8 cellular contexts compared by ENCODE assay signal in the genomic region with DNA sequence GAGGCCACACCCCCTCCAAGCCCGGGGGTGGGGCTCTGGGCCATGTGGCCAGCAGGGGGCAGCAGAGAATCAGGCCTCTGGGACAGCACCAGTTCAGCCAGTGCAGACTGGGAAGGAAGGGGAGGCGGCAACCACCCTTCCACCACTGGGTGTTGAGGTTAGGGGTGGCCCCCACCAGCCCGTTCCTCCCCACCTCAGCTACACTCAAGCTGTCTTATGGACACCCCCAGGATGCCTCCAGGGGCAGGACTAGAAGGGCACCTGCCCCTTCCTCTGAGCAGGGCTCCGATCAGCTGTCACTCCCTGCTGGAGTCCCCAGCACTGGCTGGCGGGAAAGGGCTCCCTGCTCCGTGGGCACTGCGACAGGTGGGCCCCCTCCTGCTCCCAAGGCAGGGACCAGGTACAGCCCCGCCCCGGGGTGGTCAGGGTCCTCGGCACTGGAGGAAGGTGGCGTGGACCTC. TPM values are rescaled to one million over a fixed set of nuclear protein-coding genes. Genes with fewer than 3 reads are reported as not detected.
DNase-seq lines count a peak whose midpoint lies in the region; ATAC-seq and TF ChIP-seq lines count a peak whose summit lies in the region.

No MANE protein-coding gene starts in this region.

- H3K9ac ChIP-seq in trophoblast cell (ENCODE audit: low read length), result no peak overlapping the region

- no peak for TF ChIP-seq POLR2A in gastroesophageal sphincter (IDR thresholded peaks at IDR 0.05)
- TF ChIP-seq POLR2A in upper lobe of left lung (IDR thresholded peaks at IDR 0.05), result no peak

- H3K27me3 ChIP-seq in SJSA1 (replicated peaks), result no peaks in the 10 kb centered on the region
- no peaks in the 10 kb centered on the region for H3K27me3 ChIP-seq in gastroesophageal sphincter
- no peaks in the 10 kb centered on the region for H3K27me3 ChIP-seq in trophoblast cell (ENCODE audit: insufficient read depth, low read length)
- no peaks in the 10 kb centered on the region for H3K27me3 ChIP-seq in upper lobe of left lung

- 0% methylated on average over 1 of the region's 11 CpGs; no CpG with 5 or more reads in 1 of the 2 donors for WGBS in gastroesophageal sphincter (ENCODE audit: low coverage in 1 of 2), 2 donors
- WGBS in trophoblast cell (ENCODE audit: extremely low coverage, insufficient coverage, insufficient read length), result no CpG with 5 or more reads among the region's 11 CpGs
- 60 to 81% methylated on average over 6 to 11 of the region's 11 CpGs for WGBS in upper lobe of left lung, 2 donors

- H3K4me2 ChIP-seq in trophoblast cell (ENCODE audit: low read length), result no peak overlapping the region

- H3K23ac ChIP-seq in trophoblast cell (ENCODE audit: low read length), result no peak overlapping the region

- BruUV-seq in Calu3 (replicated peaks; lab: Mats Ljungman, UMichigan), result no TSS peak

- H3K4me3 ChIP-seq in SJSA1 (no peak overlapping the region), gastroesophageal sphincter (no peak overlapping the region), trophoblast cell (ENCODE audit: low read depth, low read length) (no peak overlapping the region), upper lobe of left lung (no peak overlapping the region)

- TF ChIP-seq CTCF in Calu3 (IDR thresholded peaks at IDR 0.05; ENCODE audit: unreplicated experiment) (peak; percentile 95), gastroesophageal sphincter (IDR thresholded peaks at IDR 0.05) (peak in 3 of 4 experiments; percentile 92 to 98 (median 94)), upper lobe of left lung (IDR thresholded peaks at IDR 0.05) (peak; percentile 95 to 98 (median 97))

- no peak overlapping the region for H3K4me3 Mint-ChIP-seq in Calu3 (ENCODE audit: low read depth, unreplicated experiment)

- no peak overlapping the region for H3K14ac ChIP-seq in trophoblast cell (ENCODE audit: low read length)

- H3K79me1 ChIP-seq in trophoblast cell (ENCODE audit: low read length), result peaks cover 3% of the 10 kb centered on the region

- H3K36me3 ChIP-seq in SJSA1 (peaks cover 81% of the 10 kb centered on the region), gastroesophageal sphincter (peaks cover 0 to 86% of the 10 kb centered on the region in 2 donors), trophoblast cell (ENCODE audit: control insufficient read depth in 1 of 2, insufficient read depth in 2 of 2, low read length in 2 of 2) (peaks cover 56 to 63% of the 10 kb centered on the region in 2 experiments), upper lobe of left lung (peaks cover 7 to 92% (median 55%) of the 10 kb centered on the region in 4 donors)

- TF ChIP-seq EP300 in gastroesophageal sphincter (IDR thresholded peaks at IDR 0.05) (no peak), upper lobe of left lung (IDR thresholded peaks at IDR 0.05) (no peak)

- H3K27ac ChIP-seq in SJSA1 (no peak overlapping the region), gastroesophageal sphincter (peak overlapping the region in 3 of 4 donors; percentile 22 to 31 (median 24)), trophoblast cell (ENCODE audit: low read depth, low read length) (no peak overlapping the region), upper lobe of left lung (peak overlapping the region in 3 of 4 donors; percentile 63 to 72 (median 68))

- ATAC-seq in GM19395 (IDR thresholded peaks at IDR 0.05; ENCODE audit: unreplicated experiment) (peak; percentile 92), HG03460 (IDR thresholded peaks at IDR 0.05; ENCODE audit: unreplicated experiment) (peak; percentile 80), gastroesophageal sphincter (peak; percentile 85), upper lobe of left lung (ENCODE audit: low FRiP score in 2 of 2) (peak; percentile 89 to 92)

- no peak overlapping the region for H4K12ac ChIP-seq in trophoblast cell (ENCODE audit: low read depth, low read length)

- no peaks in the 10 kb centered on the region for H3K9me3 Mint-ChIP-seq in Calu3 (ENCODE audit: low read depth, unreplicated experiment)

- H3K18ac ChIP-seq in trophoblast cell (ENCODE audit: low read length), result no peak overlapping the region

- H2AFZ ChIP-seq in trophoblast cell (ENCODE audit: insufficient read depth, low read length, poor library complexity), result no peak overlapping the region

- no peak overlapping the region for H3K27ac Mint-ChIP-seq in Calu3 (ENCODE audit: unreplicated experiment)

- H3K4ac ChIP-seq in trophoblast cell (ENCODE audit: low read depth, low read length), result no peak overlapping the region

- peaks cover 43% of the 10 kb centered on the region for H3K36me3 Mint-ChIP-seq in Calu3 (ENCODE audit: insufficient read depth, unreplicated experiment)

- DNase-seq in Calu3 (peak; percentile 98), SJSA1 (ENCODE audit: low read depth in 1 of 2, low spot score in 2 of 2) (peak; percentile 84 to 91), activated gamma-delta T cell (lab: John Stamatoyannopoulos, UW) (peak; percentile 58), trophoblast cell (peak; percentile 73 to 93), upper lobe of left lung (peak; percentile 90 to 94)

- CTCF ChIA-PET in Calu3 (lab: Charles Lee), result interaction anchor here (2.4 kb wide), 1 partner anchor 106 kb away, joined by 14 read pairs; no protein-coding TSS in a partner anchor

- peaks cover 10% of the 10 kb centered on the region for H3K4me1 ChIP-seq in SJSA1 (replicated peaks)
- H3K4me1 ChIP-seq in gastroesophageal sphincter, result peaks cover 0 to 11% (median 0%) of the 10 kb centered on the region in 3 donors
- peaks cover 23 to 27% of the 10 kb centered on the region in 2 experiments for H3K4me1 ChIP-seq in trophoblast cell (ENCODE audit: control insufficient read depth in 1 of 2, insufficient read depth in 2 of 2, low read length in 2 of 2)
- H3K4me1 ChIP-seq in upper lobe of left lung, result peaks cover 4 to 11% (median 9%) of the 10 kb centered on the region in 4 donors

- no peak overlapping the region for H2BK12ac ChIP-seq in trophoblast cell (ENCODE audit: low read length)

- no peaks in the 10 kb centered on the region for H3K9me3 ChIP-seq in SJSA1 (replicated peaks)
- H3K9me3 ChIP-seq in gastroesophageal sphincter, result no peaks in the 10 kb centered on the region
- peaks cover under 1% of the 10 kb centered on the region for H3K9me3 ChIP-seq in trophoblast cell (ENCODE audit: insufficient read depth, low read depth, low read length)
- no peaks in the 10 kb centered on the region for H3K9me3 ChIP-seq in upper lobe of left lung

- no peak overlapping the region for H4K8ac ChIP-seq in trophoblast cell (ENCODE audit: low read depth, low read length)

- H2BK5ac ChIP-seq in trophoblast cell (ENCODE audit: low read depth, low read length, poor library complexity), result no peak overlapping the region

- intact Hi-C loops in Calu3 (cut with micrococcal nuclease; ENCODE audit: unreplicated experiment), result loop anchor here (1.0 to 10.0 kb wide), 3 partner anchors 106 to 247 kb away; partner anchors contain the start of genes USB1 and ZNF319

- H2BK120ac ChIP-seq in trophoblast cell (ENCODE audit: insufficient read depth, low read length, poor library complexity), result no peak overlapping the region

- H3K4me1 Mint-ChIP-seq in Calu3 (ENCODE audit: low read depth, unreplicated experiment), result no peaks in the 10 kb centered on the region

- H3K27me3 Mint-ChIP-seq in Calu3 (ENCODE audit: unreplicated experiment), result no peaks in the 10 kb centered on the region

- no peak overlapping the region for H4K91ac ChIP-seq in trophoblast cell (ENCODE audit: low read depth, low read length)

- no peaks in the 10 kb centered on the region for H3K79me2 ChIP-seq in trophoblast cell (ENCODE audit: control insufficient read depth, insufficient read depth, low read length, poor library complexity)

- peak overlapping the region; percentile 6 for H2AK5ac ChIP-seq in trophoblast cell (ENCODE audit: low read length)

RNA-seq across cellular contexts. Expression of gene KATNB1, which starts 21.8 kb away (rescaled TPM):
- total RNA-seq in Calu3 (2022) (26.3 and 28.6 TPM in 2 replicates), gastroesophageal sphincter (10 to 100 TPM in 3 of 4 donors, 1 to 10 TPM in 1; 6.4 to 21.5 (median 11.1) TPM), upper lobe of left lung (10 to 100 TPM; 19.6 to 26.6 (median 21.5) TPM)
- total RNA-seq in SJSA1 (2014; rRNA removed; shearing (Covaris generic)), result 15.8 and 17.7 TPM in 2 replicates
- 7.0 and 7.9 TPM in 2 replicates for polyA plus RNA-seq in trophoblast cell (2013)

RNA-seq across cellular contexts. Expression of gene KIFC3, which starts 44.9 kb away (rescaled TPM):
- 64.6 and 68.4 TPM in 2 replicates for total RNA-seq in Calu3 (2022)
- total RNA-seq in SJSA1 (2014; rRNA removed; shearing (Covaris generic)), result 103 and 132 TPM in 2 replicates
- total RNA-seq in gastroesophageal sphincter, result 10 to 100 TPM; 17.4 to 78.4 (median 36.2) TPM
- polyA plus RNA-seq in trophoblast cell (2013), result 14.9 and 15.9 TPM in 2 replicates
- total RNA-seq in upper lobe of left lung, result 100 to 1,000 TPM in 4 of 6 donors, 10 to 100 TPM in 2; 82.6 to 340 (median 110) TPM

Comparison
In these comparisons a context has a peak if more than half of its experiments do, and no peak if none do; other contexts are left out.
1. H3K27ac ChIP-seq: peak in gastroesophageal sphincter (3 of 4) and upper lobe of left lung (3 of 4); none in SJSA1 (single experiment) and trophoblast cell (single experiment).
2. Peak in every context shown above with its lines, with median percentiles within 50 percentile points of each other: DNase-seq, CTCF ChIP-seq and ATAC-seq.